Comparison of ENCODE assay signal across 14 cellular contexts in genomic region chr2:157418215-157418614, GRCh38. TPM values are rescaled to one million over a fixed set of nuclear protein-coding genes. Genes with fewer than 3 reads are reported as not detected.
DNase-seq lines count a peak whose midpoint lies in the region; ATAC-seq and TF ChIP-seq lines count a peak whose summit lies in the region.
"Had no signal": no experiment of that assay in that cellular context is flagged by ENCODE, and none has a peak within 500 bp of the region (broad histone marks: within the 10 kb centered on the region; RNA-seq: fewer than 3 reads in every experiment).

No MANE protein-coding gene starts in this region.

- H3K4me1 ChIP-seq in duodenal mucosa (ENCODE audit: control insufficient read depth in 1 of 2, insufficient read depth in 2 of 2, low read length in 2 of 2), result peaks cover 17 to 25% of the 10 kb centered on the region in 2 donors
- peaks cover 0 to 9% (median 2%) of the 10 kb centered on the region in 4 donors for H3K4me1 ChIP-seq in transverse colon
- H3K4me1 ChIP-seq: tibial artery had no signal

- in situ Hi-C loops in transverse colon (cut with MboI; ENCODE audit: low pct_ligation_motif_present in 1 of 4, low pct_unique_long_range_greater_than_20kb in 1 of 4, low sequenced_read_pairs in 3 of 4), result no loop called here

- CTCF ChIA-PET in RWPE1 (lab: Yijun Ruan, JAX), result interaction anchor here (1.1 kb wide), 1 partner anchor 12 kb away, joined by 3 read pairs; no protein-coding TSS in a partner anchor

- WGBS in transverse colon (ENCODE audit: low coverage in 1 of 2), 2 donors, result 74 to 75% methylated on average over 4 of the region's 4 CpGs
- 66 to 72% methylated on average over 4 of the region's 4 CpGs for WGBS in lower leg skin, 2 donors

- DNase-seq in activated naive CD4-positive, alpha-beta T cell (lab: John Stamatoyannopoulos, UW), result no peak
- DNase-seq in transverse colon, result no peak
- no peak for DNase-seq in lower leg skin (ENCODE audit: low spot score in 2 of 2)
- DNase-seq in RWPE1 (ENCODE audit: low spot score), result no peak
- DNase-seq: amygdala, mesenchymal stem cell, tibial artery had no signal

- H3K9ac ChIP-seq in duodenal mucosa (ENCODE audit: low read depth in 1 of 2, low read length in 2 of 2), result no peak overlapping the region

- no peak for ATAC-seq in GM21526 (IDR thresholded peaks at IDR 0.05; ENCODE audit: low FRiP score, unreplicated experiment)
- ATAC-seq: K562 had no signal

- H3K27me3 Mint-ChIP-seq in activated naive CD4-positive, alpha-beta T cell treated with anti-CD3 and anti-CD28 coated beads, Interleukin-2, amount 50 U/mL, for 24 hours, result no peaks in the 10 kb centered on the region
- no peaks in the 10 kb centered on the region for H3K27me3 Mint-ChIP-seq in T-helper 1 cell treated with Interleukin-12 subunit alpha and Interleukin-12 subunit beta and Interleukin-4 antibody, amounts not matched to agents 30 μg/mL and 1 μg/mL, for 36 hours (ENCODE audit: low read depth)

- H3K36me3 ChIP-seq in duodenal mucosa (ENCODE audit: control insufficient read depth in 1 of 2, insufficient read depth in 2 of 2, low read length in 2 of 2) (peaks cover 6 to 41% of the 10 kb centered on the region in 2 donors), transverse colon (no peaks in the 10 kb centered on the region)
- H3K36me3 ChIP-seq: tibial artery had no signal

- POLR2A ChIA-PET in RWPE1 (lab: Yijun Ruan, JAX; ENCODE audit: low non-redundant PET), result no interaction called here

- H3K4me3 Mint-ChIP-seq in activated naive CD4-positive, alpha-beta T cell treated with anti-CD3 and anti-CD28 coated beads, Interleukin-2, amount 50 U/mL, for 24 hours, result peak overlapping the region; percentile 76
- H3K4me3 Mint-ChIP-seq in T-helper 1 cell treated with Interleukin-12 subunit alpha and Interleukin-12 subunit beta and Interleukin-4 antibody, amounts not matched to agents 30 μg/mL and 1 μg/mL, for 36 hours, result peak overlapping the region; percentile 73

- intact Hi-C loops in transverse colon (cut with DNase I; ENCODE audit: low total_unique reads), result no loop called here
- intact Hi-C loops in lower leg skin (cut with DNase I; ENCODE audit: low total_unique reads), result no loop called here

- H3K36me3 Mint-ChIP-seq in activated naive CD4-positive, alpha-beta T cell treated with anti-CD3 and anti-CD28 coated beads, Interleukin-2, amount 50 U/mL, for 24 hours, result peaks cover 66% of the 10 kb centered on the region
- H3K36me3 Mint-ChIP-seq in T-helper 1 cell treated with Interleukin-12 subunit alpha and Interleukin-12 subunit beta and Interleukin-4 antibody, amounts not matched to agents 30 μg/mL and 1 μg/mL, for 36 hours (ENCODE audit: low read depth), result peaks cover 84% of the 10 kb centered on the region

- H3K27ac Mint-ChIP-seq in activated naive CD4-positive, alpha-beta T cell treated with anti-CD3 and anti-CD28 coated beads, Interleukin-2, amount 50 U/mL, for 24 hours, result peak overlapping the region; percentile 98
- H3K27ac Mint-ChIP-seq in T-helper 1 cell treated with Interleukin-12 subunit alpha and Interleukin-12 subunit beta and Interleukin-4 antibody, amounts not matched to agents 30 μg/mL and 1 μg/mL, for 36 hours, result peak overlapping the region; percentile 91

- H3K27ac ChIP-seq in duodenal mucosa (ENCODE audit: low read depth, low read length), result peak overlapping the region; percentile 60
- H3K27ac ChIP-seq in transverse colon, result peak overlapping the region; percentile 35 to 65 (median 46)
- no peak overlapping the region for H3K27ac ChIP-seq in RWPE1
- H3K27ac ChIP-seq: tibial artery, VCaP had no signal

- TF ChIP-seq CTCF in transverse colon (IDR thresholded peaks at IDR 0.05) (no peak), lower leg skin (IDR thresholded peaks at IDR 0.05) (no peak), RWPE1 (conservative IDR thresholded peaks at IDR 0.05; ENCODE audit: low read depth) (no peak)

- no peaks in the 10 kb centered on the region for H3K9me3 ChIP-seq in duodenal mucosa (ENCODE audit: control insufficient read depth in 1 of 2, low read length in 2 of 2)
- H3K9me3 ChIP-seq in transverse colon, result no peaks in the 10 kb centered on the region
- H3K9me3 ChIP-seq: tibial artery had no signal

- H3K4me3 ChIP-seq in duodenal mucosa (ENCODE audit: low read depth in 1 of 2, low read length in 2 of 2) (no peak overlapping the region), transverse colon (no peak overlapping the region), lower leg skin (ENCODE audit: low read depth, poor library complexity, severe bottlenecking) (no peak overlapping the region)
- H3K4me3 ChIP-seq: K562, tibial artery had no signal

- H3K27me3 ChIP-seq in duodenal mucosa (ENCODE audit: control insufficient read depth in 1 of 2, insufficient read depth in 2 of 2, low read length in 2 of 2), result no peaks in the 10 kb centered on the region
- no peaks in the 10 kb centered on the region for H3K27me3 ChIP-seq in transverse colon
- H3K27me3 ChIP-seq: tibial artery had no signal

- TF ChIP-seq POLR2A in transverse colon (IDR thresholded peaks at IDR 0.05) (no peak), lower leg skin (IDR thresholded peaks at IDR 0.05) (no peak)

- H3K9me3 Mint-ChIP-seq in activated naive CD4-positive, alpha-beta T cell treated with anti-CD3 and anti-CD28 coated beads, Interleukin-2, amount 50 U/mL, for 24 hours, result peaks cover 4% of the 10 kb centered on the region
- H3K9me3 Mint-ChIP-seq in T-helper 1 cell treated with Interleukin-12 subunit alpha and Interleukin-12 subunit beta and Interleukin-4 antibody, amounts not matched to agents 30 μg/mL and 1 μg/mL, for 36 hours, result no peaks in the 10 kb centered on the region

- no peak for TF ChIP-seq EP300 in transverse colon (IDR thresholded peaks at IDR 0.05; ENCODE audit: low read depth)

- H3K4me1 Mint-ChIP-seq in activated naive CD4-positive, alpha-beta T cell treated with anti-CD3 and anti-CD28 coated beads, Interleukin-2, amount 50 U/mL, for 24 hours, result peaks cover 87% of the 10 kb centered on the region
- H3K4me1 Mint-ChIP-seq in T-helper 1 cell treated with Interleukin-12 subunit alpha and Interleukin-12 subunit beta and Interleukin-4 antibody, amounts not matched to agents 30 μg/mL and 1 μg/mL, for 36 hours (ENCODE audit: low read depth), result peaks cover 77% of the 10 kb centered on the region

RNA-seq across cellular contexts. Expression of gene CYTIP, which starts 25.7 kb away (rescaled TPM):
- total RNA-seq in transverse colon, result 10 to 100 TPM in 1 of 4 donors, 1 to 10 TPM in 3; 4.6 to 25.1 (median 5.8) TPM
- 10 to 100 TPM in 1 of 4 donors, 1 to 10 TPM in 3; 5.3 to 10.8 (median 7.1) TPM for total RNA-seq in lower leg skin
- total RNA-seq: H1 had no signal
